23 cellular contexts compared by ENCODE assay signal in the genomic region with DNA sequence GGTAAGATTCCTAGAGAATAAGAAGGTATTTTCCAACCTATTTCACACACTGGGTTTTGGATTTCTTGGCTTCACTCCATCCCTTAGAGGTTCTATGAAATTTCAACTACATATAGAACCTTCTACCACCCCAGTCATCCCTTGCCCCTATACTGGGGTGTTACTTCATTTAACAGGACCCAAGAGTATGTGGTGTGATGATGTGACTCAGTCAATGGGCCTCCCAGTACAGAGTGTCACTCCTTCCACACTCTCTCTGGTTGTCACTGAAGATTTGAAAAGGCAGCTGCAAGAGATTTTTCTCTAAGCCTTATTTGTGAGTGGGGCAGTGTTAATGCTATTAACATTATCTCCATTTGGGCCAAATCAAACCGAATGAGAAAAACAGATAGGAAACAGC.
"Had no signal": no experiment of that assay in that cellular context is flagged by ENCODE, and none has a peak within 500 bp of the region (broad histone marks: within the 10 kb centered on the region; RNA-seq: fewer than 3 reads in every experiment).

No MANE protein-coding gene starts in this region.

- ATAC-seq: activated CD8-positive, alpha-beta memory T cell treated with anti-CD3 and anti-CD28 coated beads, Interleukin-2, amount 10 ng/mL, durations not matched to agents 7 days and 5 days; activated T-cell treated with anti-CD3 and anti-CD28 coated beads, Interleukin-2, amount 50 U/mL, for 4 hours; T-helper 17 cell had no signal

- H3K36me3 Mint-ChIP-seq: activated CD8-positive, alpha-beta memory T cell treated with anti-CD3 and anti-CD28 coated beads, Interleukin-2, amount 10 ng/mL, durations not matched to agents 7 days and 5 days; brain had no signal

- DNase-seq: activated B cell treated with CpG ODN at 0.5 μM for 24 hours; activated CD4-positive, alpha-beta T cell treated with anti-CD3 and anti-CD28 coated beads for 1 hour; activated CD4-positive, alpha-beta T cell treated with anti-CD3 and anti-CD28 coated beads, Interleukin-2, amount 10 ng/mL, durations not matched to agents 7 days and 5 days; activated CD8-positive, alpha-beta memory T cell treated with anti-CD3 and anti-CD28 coated beads, Interleukin-2, amount 10 ng/mL, durations not matched to agents 7 days and 5 days; activated gamma-delta T cell treated with Interleukin-2 at 50 U/mL for 16 hours; activated naive CD4-positive, alpha-beta T cell treated with anti-CD3 and anti-CD28 coated beads, Interleukin-2, amount 50 U/mL, for 16 hours; activated T-cell treated with anti-CD3 and anti-CD28 coated beads, Interleukin-2, amount 50 U/mL, for 4 hours; amygdala; KG1; NCI-H1092; NCI-H1417; NCI-H1930; NCI-H2171; NCI-H2227 treated with DMSO at 0.1 percent for 48 hours; NCI-H446 treated with DMSO at 0.1 percent for 48 hours; NCI-H524 treated with DMSO at 0.1 percent for 48 hours; NCI-H748 treated with DMSO at 0.1 percent for 48 hours; SIG-M5; T-helper 17 cell; T-helper 9 cell had no signal

- H3K4me3 Mint-ChIP-seq: activated B cell treated with CpG ODN at 0.5 μM for 24 hours; activated CD4-positive, alpha-beta T cell treated with anti-CD3 and anti-CD28 coated beads, Interleukin-2, amount 10 ng/mL, durations not matched to agents 7 days and 5 days; activated CD8-positive, alpha-beta memory T cell treated with anti-CD3 and anti-CD28 coated beads, Interleukin-2, amount 10 ng/mL, durations not matched to agents 7 days and 5 days; activated T-cell treated with anti-CD3 and anti-CD28 coated beads, Interleukin-2, amount 50 U/mL, for 4 hours; brain; central memory CD8-positive, alpha-beta T cell; T-helper 17 cell had no signal

- H3K27ac Mint-ChIP-seq: activated B cell treated with CpG ODN at 0.5 μM for 24 hours; activated CD4-positive, alpha-beta T cell treated with anti-CD3 and anti-CD28 coated beads, Interleukin-2, amount 10 ng/mL, durations not matched to agents 7 days and 5 days; activated CD8-positive, alpha-beta memory T cell treated with anti-CD3 and anti-CD28 coated beads, Interleukin-2, amount 10 ng/mL, durations not matched to agents 7 days and 5 days; activated T-helper 2 cell treated with anti-CD3 and anti-CD28 coated beads, Interferon-gamma antibody, Interleukin-2, Interleukin-4, amounts not matched to agents 10 μg/mL and 5 μg/mL and 100 μg/mL, durations not matched to agents 14 hours and 24 hours and 36 hours; brain; T-helper 17 cell had no signal

- H3K27me3 Mint-ChIP-seq: activated B cell treated with CpG ODN at 0.5 μM for 24 hours; activated CD4-positive, alpha-beta T cell treated with anti-CD3 and anti-CD28 coated beads, Interleukin-2, amount 10 ng/mL, durations not matched to agents 7 days and 5 days; central memory CD8-positive, alpha-beta T cell; T-helper 17 cell had no signal

- H3K4me1 Mint-ChIP-seq: activated B cell treated with CpG ODN at 0.5 μM for 24 hours; activated CD4-positive, alpha-beta T cell treated with anti-CD3 and anti-CD28 coated beads, Interleukin-2, amount 10 ng/mL, durations not matched to agents 7 days and 5 days; activated CD8-positive, alpha-beta memory T cell treated with anti-CD3 and anti-CD28 coated beads, Interleukin-2, amount 10 ng/mL, durations not matched to agents 7 days and 5 days; central memory CD8-positive, alpha-beta T cell; T-helper 17 cell had no signal

- H3K9me3 Mint-ChIP-seq: activated B cell treated with CpG ODN at 0.5 μM for 24 hours; activated CD4-positive, alpha-beta T cell treated with anti-CD3 and anti-CD28 coated beads, Interleukin-2, amount 10 ng/mL, durations not matched to agents 7 days and 5 days; activated T-helper 2 cell treated with anti-CD3 and anti-CD28 coated beads, Interferon-gamma antibody, Interleukin-2, Interleukin-4, amounts not matched to agents 10 μg/mL and 5 μg/mL and 100 μg/mL, durations not matched to agents 14 hours and 24 hours and 36 hours; central memory CD8-positive, alpha-beta T cell had no signal
